Comparison of ENCODE assay signal across 8 cellular contexts in genomic region chr4:121726642-121727268, GRCh38. TPM values are rescaled to one million over a fixed set of nuclear protein-coding genes. Genes with fewer than 3 reads are reported as not detected.
A peak's percentile ranks its signal among the peaks of the same experiment; 100 is the strongest.
DNase-seq lines count a peak whose midpoint lies in the region; ATAC-seq, FAIRE-seq and TF ChIP-seq lines count a peak whose summit lies in the region.

No MANE protein-coding gene starts in this region.

- no peak overlapping the region for H3K4me3 Mint-ChIP-seq in naive B cell

- FAIRE-seq in endometrium (lab: Jason Lieb, UNC): peak; percentile 66

- ATAC-seq in GM21526 (IDR thresholded peaks at IDR 0.05; ENCODE audit: low FRiP score, unreplicated experiment) (peak; percentile 99), naive B cell (ENCODE audit: low read depth in 2 of 2) (peak; percentile 61 to 63)

- H3K27me3 ChIP-seq in HL-60 (ENCODE audit: insufficient read depth, poor library complexity, severe bottlenecking): no peaks in the 10 kb centered on the region
- H3K27me3 ChIP-seq in MG63: no peaks in the 10 kb centered on the region

- H3K27ac ChIP-seq in HL-60 (replicated peaks): no peak overlapping the region

- TF ChIP-seq CTCF in HL-60 (IDR thresholded peaks at IDR 0.05; ENCODE audit: insufficient read depth, low read length): peak; percentile 45

- DNase-seq in stimulated activated CD4-positive, alpha-beta T cell treated with anti-CD3 and anti-CD28 coated beads, Interleukin-1b, Interleukin-23, amount 100 ng/mL, for 48 hours: peak; percentile 35
- DNase-seq in stimulated activated CD4-positive, alpha-beta T cell treated with anti-CD3 and anti-CD28 coated beads, Interleukin-2, amount 100 ng/mL, for 24 hours: no peak
- peak; percentile 18 to 26 for DNase-seq in HL-60 (ENCODE audit: low read depth in 1 of 2, low spot score in 1 of 2)
- DNase-seq in SHP77 treated with DMSO at 0.1 percent for 48 hours (lab: John Stamatoyannopoulos, UW): peak; percentile 41
- peak; percentile 31 for DNase-seq in naive B cell
- no peak for DNase-seq in MG63

- no peaks in the 10 kb centered on the region for H3K4me1 Mint-ChIP-seq in naive B cell

- no peaks in the 10 kb centered on the region for H3K36me3 Mint-ChIP-seq in naive B cell

- no peaks in the 10 kb centered on the region for H3K36me3 ChIP-seq in MG63

- H3K27ac Mint-ChIP-seq in naive B cell: peak overlapping the region in 1 of 6 donors; percentile 12

- peaks cover 2% of the 10 kb centered on the region; the same call in 1 of the 2 replicates for H3K9me3 ChIP-seq in MG63

- H3K9me3 Mint-ChIP-seq in naive B cell: peaks cover 0 to 5% (median 0%) of the 10 kb centered on the region in 7 donors

- no peak overlapping the region for H3K4me3 ChIP-seq in HL-60 (replicated peaks; ENCODE audit: insufficient read depth, low read length)
- no peak overlapping the region for H3K4me3 ChIP-seq in MG63

- peaks cover 0 to 17% (median 5%) of the 10 kb centered on the region in 3 donors for H3K27me3 Mint-ChIP-seq in naive B cell

RNA-seq across cellular contexts. Expression of gene ANXA5, which starts 30.0 kb away (rescaled TPM):
- polyA plus RNA-seq in naive B cell (ENCODE audit: low read depth in 6 of 6): 100 to 1,000 TPM; 101 to 219 (median 118) TPM
- total RNA-seq in MG63 (2014; rRNA removed; shearing (Covaris generic); ENCODE audit: low replicate concordance): 781 and 895 TPM in 2 replicates

RNA-seq across cellular contexts. Expression of gene SMIM43, which starts 38.2 kb away (rescaled TPM):
- not detected for polyA plus RNA-seq in naive B cell (ENCODE audit: low read depth in 6 of 6)
- 2.2 and 3.4 TPM in 2 replicates for total RNA-seq in MG63 (2014; rRNA removed; shearing (Covaris generic); ENCODE audit: low replicate concordance)

Comparison
In these comparisons a context has a peak if more than half of its experiments do, and no peak if none do; other contexts are left out.
1. DNase-seq: peak in stimulated activated CD4-positive, alpha-beta T cell treated with anti-CD3 and anti-CD28 coated beads, Interleukin-1b, Interleukin-23, amount 100 ng/mL, for 48 hours (single experiment), HL-60 (2 of 2), SHP77 treated with DMSO at 0.1 percent for 48 hours (single experiment) and naive B cell (single experiment); none in stimulated activated CD4-positive, alpha-beta T cell treated with anti-CD3 and anti-CD28 coated beads, Interleukin-2, amount 100 ng/mL, for 24 hours (0 of 2) and MG63 (single experiment).